In the genomic region with DNA sequence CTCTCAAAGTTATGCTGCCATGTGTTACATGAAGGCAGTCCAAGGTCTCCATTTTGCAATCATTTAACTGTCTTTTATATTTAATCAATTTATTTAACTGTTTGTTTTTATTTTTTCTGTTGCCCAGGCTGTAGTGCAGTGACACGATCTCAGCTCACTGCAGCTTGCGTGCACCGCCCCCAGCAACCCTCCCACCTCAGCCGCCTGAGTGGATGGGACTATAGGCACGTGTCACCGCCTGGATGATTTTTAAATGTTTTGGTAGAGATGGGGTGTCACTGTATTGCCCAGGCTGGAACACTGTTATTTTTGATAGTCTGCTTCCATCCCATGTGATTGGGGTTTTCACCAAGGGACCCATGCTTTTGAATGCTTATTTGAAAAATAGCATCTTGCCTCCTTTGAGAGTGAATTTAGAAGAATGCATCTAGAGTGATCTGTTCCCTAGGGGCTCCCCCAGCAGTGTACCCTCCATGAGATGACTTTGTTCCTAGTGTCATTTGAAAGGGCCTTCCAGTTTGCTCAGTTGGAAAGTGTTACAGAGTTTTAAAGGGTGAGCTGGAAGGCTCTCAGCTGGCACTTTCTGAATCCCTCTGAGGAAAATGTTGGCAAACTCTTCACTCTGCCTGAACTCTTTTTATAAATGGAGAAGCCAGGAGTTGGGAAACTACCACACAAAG, we compare ENCODE assay signal across 9 cellular contexts.
DNase-seq lines count a peak whose midpoint lies in the region; ATAC-seq, FAIRE-seq and TF ChIP-seq lines count a peak whose summit lies in the region.
"Had no signal": no experiment of that assay in that cellular context is flagged by ENCODE, and none has a peak within 500 bp of the region (broad histone marks: within the 10 kb centered on the region; RNA-seq: fewer than 3 reads in every experiment).

No MANE protein-coding gene starts in this region.

- FAIRE-seq in HepG2 (lab: Jason Lieb, UNC), result no peak

- intact Hi-C loops in HepG2 (cut with micrococcal nuclease; ENCODE audit: unreplicated experiment) (no loop called here), stomach (cut with DNase I; ENCODE audit: low total_unique reads) (no loop called here)

- TF ChIP-seq RAD21 in liver (IDR thresholded peaks at IDR 0.05) (peak in 1 of 2 donors; percentile 29), HepG2 (CRISPR knock-in tag; IDR thresholded peaks at IDR 0.05) (no peak)

- no TSS peak for BruUV-seq in HepG2 (replicated peaks; lab: Mats Ljungman, UMichigan)

- no peak overlapping the region for H3K4me2 ChIP-seq in HepG2 (ENCODE audit: low read depth, low read length)

- TF ChIP-seq POLR2A in HepG2 (IDR thresholded peaks at IDR 0.05; ENCODE audit: insufficient read depth in 1 of 2, low read depth in 2 of 2, low read length in 2 of 2), result no peak
- no peak for TF ChIP-seq POLR2A in stomach (IDR thresholded peaks at IDR 0.05)

- peaks cover 67% of the 10 kb centered on the region for H3K4me1 Mint-ChIP-seq in activated naive CD8-positive, alpha-beta T cell treated with anti-CD3 and anti-CD28 coated beads, Interleukin-2, amount 10 ng/mL, durations not matched to agents 7 days and 5 days

- H3K36me3 ChIP-seq in liver (ENCODE audit: control insufficient read depth in 4 of 4, insufficient read depth in 3 of 4, low read depth in 1 of 4, low read length in 3 of 4) (no peaks in the 10 kb centered on the region), HepG2 (replicated peaks in 1 of 2; ENCODE audit: control insufficient read depth in 1 of 2, insufficient read depth in 2 of 2, low read length in 2 of 2) (no peaks in the 10 kb centered on the region), stomach (no peaks in the 10 kb centered on the region)

- peaks cover 31% of the 10 kb centered on the region for H3K79me2 ChIP-seq in HepG2 (ENCODE audit: insufficient read depth, low read length)

- no peak for TF ChIP-seq EP300 in HepG2 (IDR thresholded peaks at IDR 0.05; ENCODE audit: low read depth in 2 of 2, low read length in 2 of 2)
- TF ChIP-seq EP300 in HepG2 (CRISPR knock-in tag; IDR thresholded peaks at IDR 0.05; ENCODE audit: borderline replicate concordance), result no peak
- no peak for TF ChIP-seq EP300 in stomach (IDR thresholded peaks at IDR 0.05)

- no peak for ATAC-seq in HepG2
- ATAC-seq in activated naive CD8-positive, alpha-beta T cell treated with anti-CD3 and anti-CD28 coated beads, Interleukin-2, amount 10 ng/mL, durations not matched to agents 7 days and 5 days (ENCODE audit: low read depth), result no peak
- no peak for ATAC-seq in GM19467 (IDR thresholded peaks at IDR 0.05; ENCODE audit: unreplicated experiment)

- H3K36me3 Mint-ChIP-seq in activated naive CD8-positive, alpha-beta T cell treated with anti-CD3 and anti-CD28 coated beads, Interleukin-2, amount 10 ng/mL, durations not matched to agents 7 days and 5 days, result peaks cover 13% of the 10 kb centered on the region

- CTCF ChIA-PET in HepG2 (lab: Yijun Ruan, JAX; ENCODE audit: low intra/inter-chr PET ratio, low total read pairs), result interaction anchor here (1.4 to 1.8 kb wide), 2 partner anchors 52 to 135 kb away, joined by 5 to 6 read pairs; no protein-coding TSS in a partner anchor

- 82% methylated on average over 6 of the region's 6 CpGs for WGBS in liver
- WGBS in HepG2 (ENCODE audit: low lambda C conversion rate), result 95% methylated on average over 6 of the region's 6 CpGs
- 93 to 98% (median 95%) methylated on average over 6 of the region's 6 CpGs for WGBS in stomach, 5 donors

- no peaks in the 10 kb centered on the region for H3K27me3 Mint-ChIP-seq in activated naive CD8-positive, alpha-beta T cell treated with anti-CD3 and anti-CD28 coated beads, Interleukin-2, amount 10 ng/mL, durations not matched to agents 7 days and 5 days
- H3K27me3 Mint-ChIP-seq: CD4-positive, CD25-positive, alpha-beta regulatory T cell had no signal

- H2AFZ ChIP-seq in HepG2 (ENCODE audit: low read length), result no peak overlapping the region

- no peaks in the 10 kb centered on the region for H3K9me3 ChIP-seq in liver (ENCODE audit: control insufficient read depth in 4 of 4, low read length in 3 of 4)
- no peaks in the 10 kb centered on the region for H3K9me3 ChIP-seq in HepG2 (ENCODE audit: low read length)
- H3K9me3 ChIP-seq in stomach, result no peaks in the 10 kb centered on the region

- peak overlapping the region; percentile 81 for H3K27ac Mint-ChIP-seq in activated naive CD8-positive, alpha-beta T cell treated with anti-CD3 and anti-CD28 coated beads, Interleukin-2, amount 10 ng/mL, durations not matched to agents 7 days and 5 days

- H3K9me3 Mint-ChIP-seq in activated naive CD8-positive, alpha-beta T cell treated with anti-CD3 and anti-CD28 coated beads, Interleukin-2, amount 10 ng/mL, durations not matched to agents 7 days and 5 days, result no peaks in the 10 kb centered on the region
- H3K9me3 Mint-ChIP-seq: CD4-positive, CD25-positive, alpha-beta regulatory T cell had no signal

- H3K27ac ChIP-seq in liver (ENCODE audit: low read depth in 1 of 2, low read length in 2 of 2) (no peak overlapping the region), HepG2 (ENCODE audit: extremely low read length, insufficient read depth, low read length) (no peak overlapping the region), stomach (peak overlapping the region in 2 of 5 donors; percentile 8 to 62)

- POLR2A ChIA-PET in HepG2 (lab: Yijun Ruan, JAX), result no interaction called here
- POLR2A ChIA-PET in activated naive CD8-positive, alpha-beta T cell treated with anti-CD3 and anti-CD28 coated beads, Interleukin-2, amount 10 ng/mL, durations not matched to agents 7 days and 5 days (lab: Charles Lee), result interaction anchor here (0.8 kb wide), 1 partner anchor 140 kb away, joined by 3 read pairs; no protein-coding TSS in a partner anchor

- H3K27me3 ChIP-seq in liver (ENCODE audit: control insufficient read depth in 4 of 4, insufficient read depth in 4 of 4, low read length in 3 of 4) (no peaks in the 10 kb centered on the region), HepG2 (ENCODE audit: control insufficient read depth in 1 of 2, insufficient read depth in 2 of 2, low read length in 2 of 2) (no peaks in the 10 kb centered on the region), stomach (no peaks in the 10 kb centered on the region)

- DNase-seq in HepG2 (ENCODE audit: low spot score) (no peak), left kidney (ENCODE audit: low read depth, low spot score) (peak; percentile 27), superior temporal gyrus (ENCODE audit: extremely low spot score) (peak; percentile 50), stomach (no peak), retina (no peak)
- no peak for DNase-seq in activated naive CD8-positive, alpha-beta T cell treated with anti-CD3 and anti-CD28 coated beads, Interleukin-2, amount 10 ng/mL, durations not matched to agents 7 days and 5 days
- DNase-seq: CD4-positive, CD25-positive, alpha-beta regulatory T cell had no signal

- H3K9ac ChIP-seq in liver (ENCODE audit: low read depth in 1 of 2, low read length in 2 of 2) (no peak overlapping the region), HepG2 (ENCODE audit: insufficient read depth, low read depth, low read length) (no peak overlapping the region)

- peaks cover 10% of the 10 kb centered on the region for H4K20me1 ChIP-seq in HepG2 (ENCODE audit: insufficient read depth, low read length)

- peak overlapping the region; percentile 69 for H3K4me3 Mint-ChIP-seq in activated naive CD8-positive, alpha-beta T cell treated with anti-CD3 and anti-CD28 coated beads, Interleukin-2, amount 10 ng/mL, durations not matched to agents 7 days and 5 days
- H3K4me3 Mint-ChIP-seq: CD4-positive, CD25-positive, alpha-beta regulatory T cell had no signal

- in situ Hi-C loops in HepG2 (cut with HindIII; ENCODE audit: extremely low pct_ligation_motif_present, low pct_unique_long_range_greater_than_20kb), result loop anchor here (10.0 kb wide), 1 partner anchor 1174 kb away; no protein-coding TSS in a partner anchor

- H3K4me3 ChIP-seq in liver (ENCODE audit: low read depth in 1 of 3, low read length in 3 of 3) (no peak overlapping the region), HepG2 (replicated peaks in 1 of 3; ENCODE audit: insufficient read depth in 1 of 3, low read depth in 2 of 3, low read length in 3 of 3) (no peak overlapping the region), stomach (no peak overlapping the region)

- H3K4me1 ChIP-seq in liver (ENCODE audit: control insufficient read depth in 4 of 4, insufficient read depth in 4 of 4, low read length in 3 of 4) (peaks cover 9 to 20% (median 15%) of the 10 kb centered on the region in 4 donors), HepG2 (ENCODE audit: insufficient read depth, low read length) (no peaks in the 10 kb centered on the region), stomach (peaks cover 22 to 76% (median 46%) of the 10 kb centered on the region in 4 donors)

- TF ChIP-seq CTCF in liver (IDR thresholded peaks at IDR 0.05; ENCODE audit: low read depth, low read length, missing input control) (no peak), HepG2 (CRISPR knock-in tag; IDR thresholded peaks at IDR 0.05) (no peak), stomach (IDR thresholded peaks at IDR 0.05) (no peak)

TF ChIP-seq in liver, 16 proteins besides CTCF, POLR2A, EP300 and RAD21 (continues in another document):
- peak; percentile 33 for TF ChIP-seq YY1 (IDR thresholded peaks at IDR 0.05)

TF ChIP-seq in HepG2, 621 proteins besides CTCF, POLR2A, EP300 and RAD21:
- TF ChIP-seq ZBTB21 (CRISPR knock-in tag; IDR thresholded peaks at IDR 0.05), result no peak

Comparison
In these comparisons a context has a peak if more than half of its experiments do, and no peak if none do; other contexts are left out.
1. DNase-seq: peak in left kidney (single experiment) and superior temporal gyrus (single experiment); none in HepG2 (single experiment), activated naive CD8-positive, alpha-beta T cell treated with anti-CD3 and anti-CD28 coated beads, Interleukin-2, amount 10 ng/mL, durations not matched to agents 7 days and 5 days (single experiment), stomach (single experiment) and retina (single experiment).